Comparison of ENCODE assay signal across 17 cellular contexts in genomic region chr13:19673473-19674430, GRCh38. TPM values are rescaled to one million over a fixed set of nuclear protein-coding genes. Genes with fewer than 3 reads are reported as not detected.
A peak's percentile ranks its signal among the peaks of the same experiment; 100 is the strongest.
DNase-seq lines count a peak whose midpoint lies in the region; ATAC-seq lines count a peak whose summit lies in the region.
"Had no signal": no experiment of that assay in that cellular context is flagged by ENCODE, and none has a peak within 500 bp of the region (broad histone marks: within the 10 kb centered on the region; RNA-seq: fewer than 3 reads in every experiment).

No MANE protein-coding gene starts in this region.

- intact Hi-C loops in left ventricle myocardium superior (cut with micrococcal nuclease) (no loop called here), left cardiac atrium (cut with DNase I) (no loop called here), left colon (cut with DNase I, micrococcal nuclease) (no loop called here)

- no peaks in the 10 kb centered on the region for H3K9me3 Mint-ChIP-seq in activated naive CD8-positive, alpha-beta T cell treated with anti-CD3 and anti-CD28 coated beads, Interleukin-2, amount 10 ng/mL, durations not matched to agents 7 days and 5 days
- H3K9me3 Mint-ChIP-seq in stimulated activated naive B cell treated with anti-CD40 and anti-IgM and Interleukin-4, amounts not matched to agents 10 μg/mL and 1 μg/mL and 100 μg/mL, for 72 hours, result no peaks in the 10 kb centered on the region

- DNase-seq in left ventricle myocardium superior, result no peak
- no peak for DNase-seq in left cardiac atrium
- DNase-seq in activated naive CD8-positive, alpha-beta T cell treated with anti-CD3 and anti-CD28 coated beads, Interleukin-2, amount 10 ng/mL, durations not matched to agents 7 days and 5 days, result no peak
- DNase-seq in left colon, result no peak
- DNase-seq in stimulated activated naive B cell treated with anti-CD40 and anti-IgM and Interleukin-4, amounts not matched to agents 10 μg/mL and 1 μg/mL and 100 μg/mL, for 72 hours, result no peak
- DNase-seq in activated CD8-positive, alpha-beta memory T cell treated with anti-CD3 and anti-CD28 coated beads, Interleukin-2, amount 50 U/mL, for 4 hours, result no peak
- DNase-seq in SW480 (ENCODE audit: low spot score), result no peak
- no peak for DNase-seq in stimulated activated CD4-positive, alpha-beta T cell treated with anti-CD3 and anti-CD28 coated beads, Interleukin-12 subunit alpha, Interleukin-12 subunit beta, amount 100 ng/mL, for 4 hours
- DNase-seq: activated CD4-positive, alpha-beta T cell treated with anti-CD3 and anti-CD28 coated beads for 4 hours; aorta; colonic mucosa; KBM-7; left lung; NCI-H526 treated with DMSO at 0.1 percent for 48 hours; SJCRH30; stimulated activated CD4-positive, alpha-beta T cell treated with anti-CD3 and anti-CD28 coated beads, Interleukin-4, amount 100 ng/mL, for 24 hours had no signal

- ATAC-seq in left ventricle myocardium superior (peak; percentile 18), left cardiac atrium (no peak), left colon (peak; percentile 18)
- no peak for ATAC-seq in activated naive CD8-positive, alpha-beta T cell treated with anti-CD3 and anti-CD28 coated beads, Interleukin-2, amount 10 ng/mL, durations not matched to agents 7 days and 5 days (ENCODE audit: low read depth)
- no peak for ATAC-seq in stimulated activated naive B cell treated with anti-CD40 and anti-IgM and Interleukin-4, amounts not matched to agents 10 μg/mL and 1 μg/mL and 100 μg/mL, for 72 hours (replicated peaks)
- ATAC-seq: gastroesophageal sphincter, left lung had no signal

- H3K36me3 Mint-ChIP-seq in activated naive CD8-positive, alpha-beta T cell treated with anti-CD3 and anti-CD28 coated beads, Interleukin-2, amount 10 ng/mL, durations not matched to agents 7 days and 5 days, result peaks cover 30% of the 10 kb centered on the region
- H3K36me3 Mint-ChIP-seq in stimulated activated naive B cell treated with anti-CD40 and anti-IgM and Interleukin-4, amounts not matched to agents 10 μg/mL and 1 μg/mL and 100 μg/mL, for 72 hours, result peaks cover 37 to 38% of the 10 kb centered on the region in 2 donors

- peaks cover 5% of the 10 kb centered on the region for H3K4me1 Mint-ChIP-seq in activated naive CD8-positive, alpha-beta T cell treated with anti-CD3 and anti-CD28 coated beads, Interleukin-2, amount 10 ng/mL, durations not matched to agents 7 days and 5 days
- H3K4me1 Mint-ChIP-seq in stimulated activated naive B cell treated with anti-CD40 and anti-IgM and Interleukin-4, amounts not matched to agents 10 μg/mL and 1 μg/mL and 100 μg/mL, for 72 hours, result peaks cover 5 to 16% of the 10 kb centered on the region in 2 donors

- POLR2A ChIA-PET in activated naive CD8-positive, alpha-beta T cell treated with anti-CD3 and anti-CD28 coated beads, Interleukin-2, amount 10 ng/mL, durations not matched to agents 7 days and 5 days (lab: Charles Lee), result no interaction called here

- H3K27me3 Mint-ChIP-seq in activated naive CD8-positive, alpha-beta T cell treated with anti-CD3 and anti-CD28 coated beads, Interleukin-2, amount 10 ng/mL, durations not matched to agents 7 days and 5 days, result no peaks in the 10 kb centered on the region
- no peaks in the 10 kb centered on the region for H3K27me3 Mint-ChIP-seq in stimulated activated naive B cell treated with anti-CD40 and anti-IgM and Interleukin-4, amounts not matched to agents 10 μg/mL and 1 μg/mL and 100 μg/mL, for 72 hours

- peak overlapping the region; percentile 1 for H3K27ac Mint-ChIP-seq in activated naive CD8-positive, alpha-beta T cell treated with anti-CD3 and anti-CD28 coated beads, Interleukin-2, amount 10 ng/mL, durations not matched to agents 7 days and 5 days
- peak overlapping the region; percentile 82 for H3K27ac Mint-ChIP-seq in stimulated activated naive B cell treated with anti-CD40 and anti-IgM and Interleukin-4, amounts not matched to agents 10 μg/mL and 1 μg/mL and 100 μg/mL, for 72 hours

- no peak overlapping the region for H3K4me3 Mint-ChIP-seq in activated naive CD8-positive, alpha-beta T cell treated with anti-CD3 and anti-CD28 coated beads, Interleukin-2, amount 10 ng/mL, durations not matched to agents 7 days and 5 days
- H3K4me3 Mint-ChIP-seq in stimulated activated naive B cell treated with anti-CD40 and anti-IgM and Interleukin-4, amounts not matched to agents 10 μg/mL and 1 μg/mL and 100 μg/mL, for 72 hours, result no peak overlapping the region

RNA-seq across cellular contexts. Expression of gene MPHOSPH8, which starts 40.3 kb away (rescaled TPM):
- 29.2 TPM for total RNA-seq in left ventricle myocardium superior
- 10 to 100 TPM; 27.5 to 32.5 TPM for total RNA-seq in left cardiac atrium
- 10 to 100 TPM; 62.6 to 65.9 TPM for total RNA-seq in activated naive CD8-positive, alpha-beta T cell treated with anti-CD3 and anti-CD28 coated beads, Interleukin-2, amount 10 ng/mL, durations not matched to agents 7 days and 5 days
- 10 to 100 TPM; 25.3 to 27.9 TPM for total RNA-seq in left colon

Comparison
In these comparisons a context has a peak if more than half of its experiments do, and no peak if none do; other contexts are left out.
1. ATAC-seq: peak in left ventricle myocardium superior (single experiment) and left colon (single experiment); none in left cardiac atrium (0 of 2), activated naive CD8-positive, alpha-beta T cell treated with anti-CD3 and anti-CD28 coated beads, Interleukin-2, amount 10 ng/mL, durations not matched to agents 7 days and 5 days (single experiment) and stimulated activated naive B cell treated with anti-CD40 and anti-IgM and Interleukin-4, amounts not matched to agents 10 μg/mL and 1 μg/mL and 100 μg/mL, for 72 hours (0 of 2).